ENCODE assay signal across 13 cellular contexts in the genomic region with DNA sequence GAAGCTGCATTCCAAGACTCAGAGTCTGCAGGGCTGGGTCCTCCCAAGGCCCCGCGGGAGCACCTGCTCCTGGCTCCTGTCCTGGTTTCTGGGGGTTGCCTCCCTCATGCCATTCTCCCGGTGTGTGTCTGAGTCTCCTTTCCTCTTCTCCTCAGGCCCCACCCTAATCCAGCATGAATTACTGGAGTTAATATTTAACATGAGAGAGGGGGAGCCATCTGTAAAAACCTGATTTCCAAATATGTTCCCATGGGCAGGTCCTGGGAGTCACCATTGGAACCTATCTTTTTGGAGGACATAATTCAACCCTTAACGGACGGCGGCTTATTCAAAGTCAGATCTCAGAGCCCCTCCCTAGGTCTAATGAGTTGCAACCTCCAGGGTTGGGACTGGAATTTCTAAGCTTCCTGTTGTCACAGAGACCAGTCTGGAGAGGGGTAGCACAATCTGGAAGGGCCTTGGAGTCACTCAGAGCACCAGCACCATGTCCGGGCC. TPM values are rescaled to one million over a fixed set of nuclear protein-coding genes. Genes with fewer than 3 reads are reported as not detected.
DNase-seq lines count a peak whose midpoint lies in the region; FAIRE-seq and TF ChIP-seq lines count a peak whose summit lies in the region.
"Had no signal": no experiment of that assay in that cellular context is flagged by ENCODE, and none has a peak within 500 bp of the region (broad histone marks: within the 10 kb centered on the region; RNA-seq: fewer than 3 reads in every experiment).

No MANE protein-coding gene starts in this region.

- H3K9me2 ChIP-seq in hepatocyte (replicated peaks; ENCODE audit: insufficient read depth) = no peaks in the 10 kb centered on the region

- FAIRE-seq in small intestine (lab: Jason Lieb, UNC) = no peak
- FAIRE-seq: H1 had no signal

- no peak for TF ChIP-seq POLR2A in adrenal gland (IDR thresholded peaks at IDR 0.05)

- H4K20me1 ChIP-seq in OCI-LY3 (ENCODE audit: insufficient read depth, low read length) (no peaks in the 10 kb centered on the region), hepatocyte (ENCODE audit: insufficient read depth, poor library complexity, severe bottlenecking) (no peaks in the 10 kb centered on the region)

- H3K4me3 ChIP-seq in OCI-LY3 (ENCODE audit: low read length) = no peak overlapping the region
- H3K4me3 ChIP-seq in hepatocyte = no peak overlapping the region
- no peak overlapping the region for H3K4me3 ChIP-seq in small intestine (ENCODE audit: low read depth in 1 of 2, low read length in 2 of 2)
- H3K4me3 ChIP-seq in adrenal gland = no peak overlapping the region
- H3K4me3 ChIP-seq: thoracic aorta had no signal

- no peaks in the 10 kb centered on the region for H3K9me3 ChIP-seq in OCI-LY3 (ENCODE audit: insufficient read depth, low read length)
- H3K9me3 ChIP-seq in hepatocyte (ENCODE audit: low read depth) = no peaks in the 10 kb centered on the region
- H3K9me3 ChIP-seq in small intestine (ENCODE audit: control insufficient read depth, low read depth) = no peaks in the 10 kb centered on the region
- H3K9me3 ChIP-seq in adrenal gland (replicated peaks in 1 of 3) = no peaks in the 10 kb centered on the region
- H3K9me3 ChIP-seq: thoracic aorta had no signal

- H3K4me2 ChIP-seq in OCI-LY3 (ENCODE audit: low read length) (peak overlapping the region; percentile 10; the same call in 1 of the 2 replicates), hepatocyte (peak overlapping the region; percentile 31)

- H3K36me3 ChIP-seq in OCI-LY3 (replicated peaks; ENCODE audit: low read depth, low read length) (no peaks in the 10 kb centered on the region), hepatocyte (replicated peaks; ENCODE audit: insufficient read depth, low read depth) (no peaks in the 10 kb centered on the region), small intestine (ENCODE audit: control insufficient read depth in 2 of 2, insufficient read depth in 2 of 2, low read length in 2 of 2) (no peaks in the 10 kb centered on the region), adrenal gland (replicated peaks in 1 of 2) (no peaks in the 10 kb centered on the region)
- H3K36me3 ChIP-seq: thoracic aorta had no signal

- H3K27me3 ChIP-seq in OCI-LY3 (ENCODE audit: low read depth, low read length) (no peaks in the 10 kb centered on the region), hepatocyte (no peaks in the 10 kb centered on the region), small intestine (ENCODE audit: control insufficient read depth in 2 of 2, insufficient read depth in 2 of 2, low read length in 2 of 2) (no peaks in the 10 kb centered on the region), adrenal gland (no peaks in the 10 kb centered on the region)

- H2AFZ ChIP-seq in OCI-LY3 (ENCODE audit: low read depth, low read length) (no peak overlapping the region), hepatocyte (peak overlapping the region; percentile 6)

- 49% methylated on average over 7 of the region's 7 CpGs for WGBS in hepatocyte (ENCODE audit: low lambda C conversion rate, missing lambda C conversion rate)
- WGBS in small intestine, 3 donors = 12 to 51% (median 29%) methylated on average over 7 of the region's 7 CpGs
- 60 to 76% (median 68%) methylated on average over 5 to 7 of the region's 7 CpGs for WGBS in adrenal gland, 4 donors

- H3K27ac ChIP-seq in OCI-LY3 (ENCODE audit: low read length) = peak overlapping the region; percentile 98
- H3K27ac ChIP-seq in hepatocyte = peak overlapping the region; percentile 35
- peak overlapping the region in 1 of 2 donors; percentile 72 for H3K27ac ChIP-seq in small intestine (ENCODE audit: low read depth in 1 of 2, low read length in 1 of 2)
- peak overlapping the region in 1 of 5 donors; percentile 27 for H3K27ac ChIP-seq in adrenal gland
- H3K27ac ChIP-seq: thoracic aorta had no signal

- peak overlapping the region; percentile 26; the same call in 1 of the 2 replicates for H3K9ac ChIP-seq in OCI-LY3 (ENCODE audit: low read length)

- peak; percentile 60 for DNase-seq in hepatocyte (ENCODE audit: low spot score)
- DNase-seq in small intestine = peak; percentile 83
- no peak for DNase-seq in adrenal gland
- DNase-seq in activated CD4-positive, alpha-beta T cell treated with anti-CD3 and anti-CD28 coated beads, Interleukin-2, amount 50 U/mL, for 48 hours = no peak
- no peak for DNase-seq in AML-193 (lab: John Stamatoyannopoulos, UW)
- DNase-seq: cerebellar nuclear complex; DND-41; naive thymus-derived CD4-positive, alpha-beta T cell; stimulated activated CD4-positive, alpha-beta T cell treated with anti-CD3 and anti-CD28 coated beads, Interleukin-2, amount 100 ng/mL, for 48 hours; T1000 had no signal

- TF ChIP-seq CTCF in OCI-LY3 (IDR thresholded peaks at IDR 0.05; ENCODE audit: low read depth, low read length) (no peak), hepatocyte (IDR thresholded peaks at IDR 0.05; ENCODE audit: poor library complexity) (no peak), adrenal gland (IDR thresholded peaks at IDR 0.05) (no peak)

- H3K79me2 ChIP-seq in OCI-LY3 (ENCODE audit: low read length) (0 out of 2 replicates have a peak, but pooled peaks cover 2% of the 10 kb centered on the region), hepatocyte (no peaks in the 10 kb centered on the region)

- intact Hi-C loops in adrenal gland (cut with DNase I) = no loop called here

- H3K4me1 ChIP-seq in OCI-LY3 (ENCODE audit: low read length) (peaks cover 94% of the 10 kb centered on the region), hepatocyte (ENCODE audit: insufficient read depth) (peaks cover 7% of the 10 kb centered on the region), small intestine (ENCODE audit: control insufficient read depth in 2 of 2, insufficient read depth in 1 of 2, low read depth in 1 of 2, low read length in 1 of 2) (peaks cover 0 to 5% of the 10 kb centered on the region in 2 donors), adrenal gland (replicated peaks in 1 of 2) (no peaks in the 10 kb centered on the region)

RNA-seq across cellular contexts. Expression of a gene that starts 5.4 kb away (rescaled TPM):
- total RNA-seq in hepatocyte (0.32 and 0.33 TPM in 2 replicates), adrenal gland (not detected)
- polyA plus RNA-seq in hepatocyte (0.62 and 0.77 TPM in 2 replicates), small intestine (under 1 TPM in 1 of 3 donors, not detected in 2; 0.19 TPM), adrenal gland (not detected)
- total RNA-seq: H1, thoracic aorta had no signal
- polyA plus RNA-seq: H1; naive thymus-derived CD4-positive, alpha-beta T cell had no signal

RNA-seq across cellular contexts. Expression of a gene that starts 16.8 kb away (rescaled TPM):
- total RNA-seq in hepatocyte (48.3 and 72.5 TPM in 2 replicates), adrenal gland (10 to 100 TPM; 36.3 to 98.1 (median 62.9) TPM)
- polyA plus RNA-seq in hepatocyte (160 and 191 TPM in 2 replicates), small intestine (100 to 1,000 TPM in 1 of 3 donors, 10 to 100 TPM in 2; 46.5 to 187 (median 73.0) TPM), adrenal gland (10 to 100 TPM; 32.7 to 85.5 (median 38.9) TPM)

RNA-seq across cellular contexts. Expression of a gene that starts 21.0 kb away (rescaled TPM):
- 0.07 and 0.16 TPM in 2 replicates for total RNA-seq in hepatocyte
- 1.2 and 3.3 TPM in 2 replicates for polyA plus RNA-seq in hepatocyte
- polyA plus RNA-seq in small intestine = 1 to 10 TPM; 1.3 to 5.7 (median 4.1) TPM
- 10 to 100 TPM in 3 of 8 donors, 1 to 10 TPM in 5; 2.2 to 13.2 (median 6.8) TPM for total RNA-seq in adrenal gland
- 10 to 100 TPM in 1 of 3 donors, 1 to 10 TPM in 1, under 1 TPM in 1; 0.99 to 28.8 (median 6.0) TPM for polyA plus RNA-seq in adrenal gland

RNA-seq across cellular contexts. Expression of a gene that starts 23.0 kb away (rescaled TPM):
- total RNA-seq in hepatocyte = 20.9 and 26.7 TPM in 2 replicates
- polyA plus RNA-seq in hepatocyte = 57.9 and 62.8 TPM in 2 replicates
- polyA plus RNA-seq in small intestine = 10 to 100 TPM; 29.7 to 51.1 (median 50.0) TPM
- 10 to 100 TPM in 7 of 8 donors, 1 to 10 TPM in 1; 6.0 to 38.9 (median 19.1) TPM for total RNA-seq in adrenal gland
- polyA plus RNA-seq in adrenal gland = 10 to 100 TPM in 2 of 3 donors, 1 to 10 TPM in 1; 2.5 to 79.0 (median 40.3) TPM

RNA-seq across cellular contexts. Expression of a gene that starts 35.3 kb away (rescaled TPM):
- total RNA-seq in hepatocyte (8.3 and 13.8 TPM in 2 replicates), adrenal gland (1 to 10 TPM; 2.0 to 8.5 (median 2.5) TPM)
- polyA plus RNA-seq in hepatocyte (29.9 and 31.9 TPM in 2 replicates), small intestine (10 to 100 TPM in 2 of 3 donors, 1 to 10 TPM in 1; 6.9 to 60.6 (median 11.6) TPM), adrenal gland (1 to 10 TPM; 1.3 to 2.6 (median 1.6) TPM)

Comparison
In these comparisons a context has a peak if more than half of its experiments do, and no peak if none do; other contexts are left out.
1. DNase-seq: peak in hepatocyte (single experiment) and small intestine (single experiment); none in adrenal gland (0 of 7), activated CD4-positive, alpha-beta T cell treated with anti-CD3 and anti-CD28 coated beads, Interleukin-2, amount 50 U/mL, for 48 hours (0 of 2) and AML-193 (0 of 2).